Comparison of ENCODE assay signal across 8 cellular contexts in the genomic region with DNA sequence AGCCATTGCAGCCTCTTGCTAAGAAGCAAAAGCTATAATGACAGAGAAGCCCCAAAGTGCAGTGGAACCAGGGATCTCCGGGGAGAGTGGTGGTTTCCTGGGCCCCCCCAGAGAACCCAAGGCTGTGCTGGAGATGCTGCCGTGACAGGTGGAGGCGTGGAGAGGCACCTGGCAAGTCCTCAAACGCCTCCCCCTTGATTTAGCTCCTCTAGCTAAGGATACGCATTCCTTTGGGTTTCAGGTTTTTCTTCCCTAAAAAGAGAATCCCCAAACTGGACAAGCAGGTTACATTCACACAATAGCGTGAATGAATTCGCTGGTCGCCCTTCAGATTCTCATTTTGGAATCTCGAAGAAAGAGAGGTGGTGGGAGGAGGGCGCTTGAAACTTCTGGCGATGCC. TPM values are rescaled to one million over a fixed set of nuclear protein-coding genes. Genes with fewer than 3 reads are reported as not detected.
DNase-seq lines count a peak whose midpoint lies in the region; ATAC-seq and TF ChIP-seq lines count a peak whose summit lies in the region.

No MANE protein-coding gene starts in this region.

- H3K9me3 ChIP-seq in mammary epithelial cell (replicated peaks; ENCODE audit: insufficient read depth, low read length) (no peaks in the 10 kb centered on the region), transverse colon (no peaks in the 10 kb centered on the region)

- TF ChIP-seq POLR2A in transverse colon (IDR thresholded peaks at IDR 0.05), result no peak

- dilution Hi-C loops in mammary epithelial cell (cut with HindIII; ENCODE audit: low sequenced_read_pairs), result no loop called here

- peak overlapping the region; percentile 82 for H2AFZ ChIP-seq in mammary epithelial cell (ENCODE audit: low read depth, low read length)

- H3K27me3 ChIP-seq in mammary epithelial cell (ENCODE audit: insufficient read depth, low read length) (no peaks in the 10 kb centered on the region), transverse colon (no peaks in the 10 kb centered on the region), foreskin keratinocyte (peaks cover 3% of the 10 kb centered on the region)

- peak overlapping the region; percentile 79 for H3K4me3 Mint-ChIP-seq in activated T-cell treated with anti-CD3 and anti-CD28 coated beads, Interleukin-2, amount 50 U/mL, for 4 hours

- no peaks in the 10 kb centered on the region for H3K27me3 Mint-ChIP-seq in activated T-cell treated with anti-CD3 and anti-CD28 coated beads, Interleukin-2, amount 50 U/mL, for 4 hours (ENCODE audit: low read depth)

- no TSS peak for BruUV-seq in mammary epithelial cell (replicated peaks; lab: Mats Ljungman, UMichigan)

- no peak for ATAC-seq in activated T-cell treated with anti-CD3 and anti-CD28 coated beads, Interleukin-2, amount 50 U/mL, for 4 hours
- no peak for ATAC-seq in foreskin keratinocyte
- ATAC-seq in HG03095 (IDR thresholded peaks at IDR 0.05; ENCODE audit: unreplicated experiment), result no peak

- TF ChIP-seq CTCF in mammary epithelial cell (conservative IDR thresholded peaks at IDR 0.05 in 1 of 2, IDR thresholded peaks at IDR 0.05 in 1 of 2; ENCODE audit: extremely low read depth in 1 of 2, insufficient read depth in 1 of 2, low read depth in 1 of 2, low read length in 2 of 2), result no peak
- TF ChIP-seq CTCF in transverse colon (IDR thresholded peaks at IDR 0.05), result no peak
- no peak for TF ChIP-seq CTCF in foreskin keratinocyte (conservative IDR thresholded peaks at IDR 0.05)

- in situ Hi-C loops in mammary epithelial cell (cut with MboI; ENCODE audit: low sequenced_read_pairs in 2 of 2) (no loop called here), transverse colon (cut with MboI; ENCODE audit: low pct_ligation_motif_present in 1 of 4, low pct_unique_long_range_greater_than_20kb in 1 of 4, low sequenced_read_pairs in 3 of 4) (loop anchor here (25.0 kb wide), 2 partner anchors 115 to 210 kb away; no protein-coding TSS in a partner anchor)

- 17% methylated on average over 10 of the region's 11 CpGs for WGBS in mammary epithelial cell (ENCODE audit: low coverage, missing lambda C conversion rate)
- WGBS in transverse colon (ENCODE audit: low coverage in 1 of 2), 2 donors, result 20 to 29% methylated on average over 1 to 11 of the region's 11 CpGs

- H3K4me1 Mint-ChIP-seq in activated T-cell treated with anti-CD3 and anti-CD28 coated beads, Interleukin-2, amount 50 U/mL, for 4 hours (ENCODE audit: low read depth), result peaks cover 39% of the 10 kb centered on the region

- intact Hi-C loops in mammary epithelial cell (cut with micrococcal nuclease), result loop anchor here (2.0 kb wide), 1 partner anchor 31 kb away; no protein-coding TSS in a partner anchor
- intact Hi-C loops in transverse colon (cut with DNase I; ENCODE audit: low total_unique reads), result no loop called here

- H3K27ac ChIP-seq in mammary epithelial cell (ENCODE audit: insufficient read depth, low read depth, low read length) (peak overlapping the region; percentile 44), transverse colon (peak overlapping the region; percentile 96 to 99 (median 98)), foreskin keratinocyte (no peak overlapping the region)

- peaks cover 11% of the 10 kb centered on the region for H3K36me3 Mint-ChIP-seq in activated T-cell treated with anti-CD3 and anti-CD28 coated beads, Interleukin-2, amount 50 U/mL, for 4 hours (ENCODE audit: insufficient read depth)

- TF ChIP-seq EP300 in transverse colon (IDR thresholded peaks at IDR 0.05; ENCODE audit: low read depth), result no peak

- H3K4me1 ChIP-seq in mammary epithelial cell (ENCODE audit: insufficient read depth, low read length) (peaks cover 30% of the 10 kb centered on the region), transverse colon (peaks cover 11 to 41% (median 37%) of the 10 kb centered on the region in 4 donors), foreskin keratinocyte (peaks cover 20% of the 10 kb centered on the region)

- peak overlapping the region; percentile 38 for H3K9ac ChIP-seq in mammary epithelial cell (ENCODE audit: insufficient read depth, low read length)

- no peaks in the 10 kb centered on the region for H4K20me1 ChIP-seq in mammary epithelial cell (ENCODE audit: insufficient read depth, low read length)

- DNase-seq in activated T-cell treated with anti-CD3 and anti-CD28 coated beads, Interleukin-2, amount 50 U/mL, for 4 hours, result no peak
- DNase-seq in activated T-cell treated with anti-CD3 and anti-CD28 coated beads for 4 hours (no peak), mammary epithelial cell (no peak), medulla oblongata (ENCODE audit: extremely low spot score) (peak; percentile 20), transverse colon (no peak), mucosa of gallbladder (ENCODE audit: low spot score) (no peak), foreskin keratinocyte (no peak)

- H3K4me2 ChIP-seq in mammary epithelial cell (ENCODE audit: insufficient read depth, low read depth, low read length), result peak overlapping the region; percentile 77

- H3K9me3 Mint-ChIP-seq in activated T-cell treated with anti-CD3 and anti-CD28 coated beads, Interleukin-2, amount 50 U/mL, for 4 hours, result no peaks in the 10 kb centered on the region

- peaks cover 37% of the 10 kb centered on the region for H3K79me2 ChIP-seq in mammary epithelial cell (ENCODE audit: insufficient read depth, low read length)

- H3K36me3 ChIP-seq in mammary epithelial cell (ENCODE audit: insufficient read depth, low read length) (no peaks in the 10 kb centered on the region), transverse colon (no peaks in the 10 kb centered on the region)

- CTCF ChIA-PET in mammary epithelial cell (lab: Charles Lee; ENCODE audit: low non-redundant PET), result no interaction called here

- peak overlapping the region; percentile 24 to 91 (median 62) for H3K4me3 ChIP-seq in mammary epithelial cell (replicated peaks in 1 of 3; ENCODE audit: insufficient read depth in 1 of 3, low read depth in 2 of 3, low read length in 3 of 3)
- H3K4me3 ChIP-seq in transverse colon, result peak overlapping the region; percentile 95 to 99 (median 98)

RNA-seq across cellular contexts. Expression of a gene that starts 0.9 kb away (rescaled TPM):
- 100 to 1,000 TPM; 334 to 383 (median 337) TPM for total RNA-seq in activated T-cell treated with anti-CD3 and anti-CD28 coated beads, Interleukin-2, amount 50 U/mL, for 4 hours
- 100 to 1,000 TPM; 359 to 505 TPM for total RNA-seq in mammary epithelial cell
- polyA plus RNA-seq in mammary epithelial cell, result 660 TPM
- polyA minus RNA-seq in mammary epithelial cell, result 731 TPM
- total RNA-seq in transverse colon, result 1,000 to 10,000 TPM in 3 of 4 donors, 100 to 1,000 TPM in 1; 324 to 3,097 (median 1,990) TPM
- 2,502 TPM for total RNA-seq in mucosa of gallbladder
- 141 and 174 TPM in 2 replicates for total RNA-seq in foreskin keratinocyte
- polyA plus RNA-seq in foreskin keratinocyte, result 124 and 152 TPM in 2 replicates

Comparison
In these comparisons a context has a peak if more than half of its experiments do, and no peak if none do; other contexts are left out.
1. in situ Hi-C loops: an anchor here in transverse colon (25.0 kb wide); none called in mammary epithelial cell.